15 cellular contexts compared by ENCODE assay signal in genomic region chr10:78996449-78997129, GRCh38.
A peak's percentile ranks its signal among the peaks of the same experiment; 100 is the strongest.
DNase-seq lines count a peak whose midpoint lies in the region; ATAC-seq and TF ChIP-seq lines count a peak whose summit lies in the region.
"Had no signal": no experiment of that assay in that cellular context is flagged by ENCODE, and none has a peak within 500 bp of the region (broad histone marks: within the 10 kb centered on the region; RNA-seq: fewer than 3 reads in every experiment).

No MANE protein-coding gene starts in this region.

- no TSS peak for BruUV-seq in PC-9 (replicated peaks; lab: Mats Ljungman, UMichigan)

- H3K4me1 ChIP-seq in DOHH2 (ENCODE audit: control insufficient read depth, low read length), result peaks cover 55% of the 10 kb centered on the region
- H3K4me1 ChIP-seq in PC-9 (replicated peaks; ENCODE audit: insufficient read depth), result peaks cover 30% of the 10 kb centered on the region

- H4K20me1 ChIP-seq in DOHH2 (ENCODE audit: control insufficient read depth, insufficient read depth, low read depth, low read length) (no peaks in the 10 kb centered on the region; the same call in 1 of the 2 replicates), PC-9 (ENCODE audit: insufficient read depth) (no peaks in the 10 kb centered on the region)

- CTCF ChIA-PET in PC-9 (lab: Charles Lee), result no interaction called here

- intact Hi-C loops in PC-9 (cut with micrococcal nuclease; ENCODE audit: unreplicated experiment), result no loop called here
- intact Hi-C loops in sciatic nerve (cut with DNase I), result no loop called here

- peak; percentile 88 for ATAC-seq in left lobe of liver
- ATAC-seq in sciatic nerve, result peak; percentile 33

- H3K79me2 ChIP-seq in DOHH2 (ENCODE audit: control insufficient read depth, low read length) (no peaks in the 10 kb centered on the region), PC-9 (ENCODE audit: low read depth) (no peaks in the 10 kb centered on the region)

- no peak overlapping the region for H3K27ac ChIP-seq in DOHH2 (ENCODE audit: low read depth, low read length)
- no peak overlapping the region for H3K27ac ChIP-seq in PC-9
- H3K27ac ChIP-seq: SJCRH30 had no signal

- H3K4me2 ChIP-seq in DOHH2 (ENCODE audit: low read length), result peak overlapping the region; percentile 72
- H3K4me2 ChIP-seq in PC-9, result 0 out of 2 replicates have a peak overlapping the region, but pooled peaks have one; percentile 73

- no peak for TF ChIP-seq CTCF in DOHH2 (IDR thresholded peaks at IDR 0.05; ENCODE audit: low read depth, low read length, poor library complexity, severe bottlenecking)
- no peak for TF ChIP-seq CTCF in PC-9 (conservative IDR thresholded peaks at IDR 0.05)

- POLR2A ChIA-PET in PC-9 (lab: Charles Lee; ENCODE audit: unreplicated experiment), result no interaction called here

- H3F3A ChIP-seq in DOHH2 (ENCODE audit: control insufficient read depth, insufficient read depth), result peaks cover 6% of the 10 kb centered on the region; the same call in 1 of the 2 replicates
- H3F3A ChIP-seq in PC-9 (ENCODE audit: insufficient read depth, low read depth), result peaks cover 11% of the 10 kb centered on the region; the same call in 1 of the 2 replicates

- peaks cover 48% of the 10 kb centered on the region for H3K27me3 ChIP-seq in DOHH2 (ENCODE audit: control insufficient read depth, low read length)
- H3K27me3 ChIP-seq in PC-9 (ENCODE audit: insufficient read depth, low read depth), result no peaks in the 10 kb centered on the region
- H3K27me3 ChIP-seq: SJCRH30 had no signal

- H2AFZ ChIP-seq in PC-9, result no peak overlapping the region

- H3K9me3 ChIP-seq in DOHH2 (ENCODE audit: control insufficient read depth, insufficient read depth, low read length) (no peaks in the 10 kb centered on the region), PC-9 (ENCODE audit: insufficient read depth, low read depth) (no peaks in the 10 kb centered on the region)
- H3K9me3 ChIP-seq: SJCRH30 had no signal

- H3K36me3 ChIP-seq in DOHH2 (ENCODE audit: control insufficient read depth, low read length) (no peaks in the 10 kb centered on the region), PC-9 (ENCODE audit: low read depth) (no peaks in the 10 kb centered on the region)
- H3K36me3 ChIP-seq: SJCRH30 had no signal

- peak overlapping the region; percentile 55 for H3K4me3 ChIP-seq in DOHH2 (ENCODE audit: low read length)
- H3K4me3 ChIP-seq in PC-9, result no peak overlapping the region
- H3K4me3 ChIP-seq: SJCRH30 had no signal

- DNase-seq in PC-9, result no peak
- peak; percentile 77 for DNase-seq in left lobe of liver (ENCODE audit: low spot score)
- no peak for DNase-seq in sciatic nerve (ENCODE audit: low spot score)
- DNase-seq in SHP77 treated with DMSO at 0.1 percent for 48 hours (lab: John Stamatoyannopoulos, UW), result no peak
- no peak for DNase-seq in iPS-NIHi11 (ENCODE audit: low spot score)
- DNase-seq in NCI-H128 (lab: John Stamatoyannopoulos, UW; ENCODE audit: unreplicated experiment), result no peak
- DNase-seq: CD8-positive, alpha-beta memory T cell; EL; Kasumi-1; NCI-H1417; NCI-H1930; NCI-H2171 treated with DMSO at 0.1 percent for 48 hours; NCI-H510A; SJCRH30 had no signal

- no peaks in the 10 kb centered on the region for H3K9me2 ChIP-seq in DOHH2 (replicated peaks; ENCODE audit: control insufficient read depth, low read length)
- H3K9me2 ChIP-seq in PC-9 (ENCODE audit: insufficient read depth), result no peaks in the 10 kb centered on the region
